In genomic region chr1:63317814-63318156, GRCh38 we compare ENCODE assay signal across 8 cellular contexts. TPM values are rescaled to one million over a fixed set of nuclear protein-coding genes. Genes with fewer than 3 reads are reported as not detected.
DNase-seq lines count a peak whose midpoint lies in the region; ATAC-seq and TF ChIP-seq lines count a peak whose summit lies in the region.

No MANE protein-coding gene starts in this region.

- dilution Hi-C loops in IMR-90 (cut with HindIII; ENCODE audit: low sequenced_read_pairs, unreplicated experiment): no loop called here

- H2BK120ac ChIP-seq in IMR-90 (ENCODE audit: low read depth, low read length): no peak overlapping the region

- H4K20me1 ChIP-seq in IMR-90 (ENCODE audit: insufficient read depth, low read length): 0 out of 2 replicates have a peak, but pooled peaks cover 5% of the 10 kb centered on the region

- no peak overlapping the region for H2AFZ ChIP-seq in IMR-90 (replicated peaks; ENCODE audit: low read length, poor library complexity)

- H3K14ac ChIP-seq in IMR-90 (replicated peaks; ENCODE audit: low read depth, low read length): no peak overlapping the region

- H3K4me3 ChIP-seq in CD8-positive, alpha-beta memory T cell (ENCODE audit: low read length): no peak overlapping the region
- 0 out of 2 replicates have a peak overlapping the region, but pooled peaks have one; percentile 21 for H3K4me3 ChIP-seq in IMR-90 (ENCODE audit: insufficient read depth, low read depth, low read length)

- no peak overlapping the region for H2AK5ac ChIP-seq in IMR-90 (ENCODE audit: low read depth, low read length)

- H3K4ac ChIP-seq in IMR-90 (ENCODE audit: low read depth, low read length): no peak overlapping the region

- no peaks in the 10 kb centered on the region for H3K36me3 ChIP-seq in CD8-positive, alpha-beta memory T cell (ENCODE audit: insufficient read depth, low read length)
- no peaks in the 10 kb centered on the region for H3K36me3 ChIP-seq in IMR-90 (ENCODE audit: control insufficient read depth, insufficient read depth, low read length)

- H2BK15ac ChIP-seq in IMR-90 (ENCODE audit: low read depth, low read length): no peak overlapping the region

- peak overlapping the region; percentile 50 to 80 (median 61) for H3K4me3 Mint-ChIP-seq in CD8-positive, alpha-beta memory T cell
- H3K4me3 Mint-ChIP-seq in brain (peak overlapping the region; percentile 81 to 84 (median 83)), neural crest cell (peak overlapping the region; percentile 72)

- H4K8ac ChIP-seq in IMR-90 (ENCODE audit: low read depth in 2 of 2, low read length in 2 of 2): no peak overlapping the region

- TF ChIP-seq POLR2A in IMR-90 (IDR thresholded peaks at IDR 0.05; ENCODE audit: low read depth, low read length) (no peak), GM18505 (IDR thresholded peaks at IDR 0.05; ENCODE audit: borderline replicate concordance, extremely low read depth, insufficient read depth, insufficient read length) (no peak)

- H2AK9ac ChIP-seq in IMR-90 (replicated peaks; ENCODE audit: low read depth, low read length, poor library complexity): no peak overlapping the region

- no peak for ATAC-seq in IMR-90 (ENCODE audit: low read depth)
- ATAC-seq in left colon: no peak
- ATAC-seq in GM18505 (IDR thresholded peaks at IDR 0.05; ENCODE audit: unreplicated experiment): no peak

- H3K9me1 ChIP-seq in IMR-90 (ENCODE audit: insufficient read depth, low read length): no peaks in the 10 kb centered on the region

- in situ Hi-C loops in IMR-90 (cut with MboI; ENCODE audit: low sequenced_read_pairs): loop anchor here (25.0 kb wide), 1 partner anchor 945 kb away; no protein-coding TSS in a partner anchor

- peaks cover 31 to 38% (median 35%) of the 10 kb centered on the region in 3 donors for H3K4me1 Mint-ChIP-seq in CD8-positive, alpha-beta memory T cell
- peaks cover 38% of the 10 kb centered on the region for H3K4me1 Mint-ChIP-seq in brain
- H3K4me1 Mint-ChIP-seq in neural crest cell: peaks cover 50% of the 10 kb centered on the region

- peaks cover 74% of the 10 kb centered on the region in 2 donors for H3K27me3 Mint-ChIP-seq in CD8-positive, alpha-beta memory T cell
- H3K27me3 Mint-ChIP-seq in brain: peaks cover 97% of the 10 kb centered on the region
- H3K27me3 Mint-ChIP-seq in neural crest cell (ENCODE audit: low read depth): peaks cover 87% of the 10 kb centered on the region

- no peak overlapping the region for H3K27ac ChIP-seq in CD8-positive, alpha-beta memory T cell (ENCODE audit: low read depth, low read length)
- no peak overlapping the region for H3K27ac ChIP-seq in IMR-90 (ENCODE audit: insufficient read depth, low read length)

- POLR2A ChIA-PET in CD8-positive, alpha-beta memory T cell (lab: Charles Lee): no interaction called here
- POLR2A ChIA-PET in IMR-90 (lab: Charles Lee; ENCODE audit: unreplicated experiment): no interaction called here

- no peak overlapping the region for H3K9ac ChIP-seq in IMR-90 (ENCODE audit: low read depth, low read length)

- no peak overlapping the region for H4K5ac ChIP-seq in IMR-90 (ENCODE audit: low read depth, low read length)

- H3K56ac ChIP-seq in IMR-90 (ENCODE audit: extremely low read depth, insufficient read depth, low read length): no peak overlapping the region

- H3K27ac Mint-ChIP-seq in CD8-positive, alpha-beta memory T cell: peak overlapping the region in 2 of 8 donors; percentile 75 to 79
- no peak overlapping the region for H3K27ac Mint-ChIP-seq in brain
- H3K27ac Mint-ChIP-seq in neural crest cell (ENCODE audit: unreplicated experiment): no peak overlapping the region

- peaks cover 8% of the 10 kb centered on the region for H3K4me1 ChIP-seq in CD8-positive, alpha-beta memory T cell (ENCODE audit: insufficient read depth, low read length)
- no peaks in the 10 kb centered on the region for H3K4me1 ChIP-seq in IMR-90 (ENCODE audit: control insufficient read depth, insufficient read depth, low read length)

- no peak overlapping the region for H2BK20ac ChIP-seq in IMR-90 (ENCODE audit: low read depth, low read length)

- no peak for TF ChIP-seq RAD21 in IMR-90 (IDR thresholded peaks at IDR 0.05; ENCODE audit: low read length)

- H3K36me3 Mint-ChIP-seq in CD8-positive, alpha-beta memory T cell: peaks cover 2 to 24% (median 2%) of the 10 kb centered on the region in 3 donors
- H3K36me3 Mint-ChIP-seq in brain (no peaks in the 10 kb centered on the region), neural crest cell (ENCODE audit: low read depth) (peaks cover 4% of the 10 kb centered on the region)

- DNase-seq in CD8-positive, alpha-beta memory T cell: no peak
- DNase-seq in IMR-90 (no peak), neural crest cell (ENCODE audit: low read depth, low spot score) (no peak), left colon (no peak), ecto neural progenitor cell (ENCODE audit: low spot score) (no peak), NCI-H69 (lab: John Stamatoyannopoulos, UW) (no peak)

- no peak overlapping the region for H3K18ac ChIP-seq in IMR-90 (ENCODE audit: low read depth, low read length)

- H3K79me1 ChIP-seq in IMR-90 (ENCODE audit: low read depth in 1 of 2, low read length in 2 of 2): no peaks in the 10 kb centered on the region

- 11% methylated on average over 7 of the region's 14 CpGs; no CpG with 5 or more reads in 1 of the 2 experiments for WGBS in IMR-90 (ENCODE audit: extremely low coverage in 2 of 2, insufficient read length in 1 of 2), 2 experiments

- CTCF ChIA-PET in CD8-positive, alpha-beta memory T cell (lab: Charles Lee): no interaction called here
- CTCF ChIA-PET in IMR-90 (lab: Yijun Ruan, JAX): no interaction called here

- peaks cover 22 to 42% (median 38%) of the 10 kb centered on the region in 5 donors for H3K9me3 Mint-ChIP-seq in CD8-positive, alpha-beta memory T cell
- H3K9me3 Mint-ChIP-seq in brain (peaks cover 0 to 26% (median 19%) of the 10 kb centered on the region in 5 experiments), neural crest cell (no peaks in the 10 kb centered on the region)

- H2BK5ac ChIP-seq in IMR-90 (ENCODE audit: low read depth, low read length, poor library complexity, severe bottlenecking): no peak overlapping the region

- TF ChIP-seq CTCF in IMR-90 (conservative IDR thresholded peaks at IDR 0.05; ENCODE audit: low read depth, low read length): no peak
- no peak for TF ChIP-seq CTCF in brain (conservative IDR thresholded peaks at IDR 0.05)
- TF ChIP-seq CTCF in neural crest cell (conservative IDR thresholded peaks at IDR 0.05): no peak

- H3K4me2 ChIP-seq in IMR-90 (ENCODE audit: low read depth, low read length): peak overlapping the region; percentile 70; the same call in 1 of the 2 replicates

- no peak overlapping the region for H3K23ac ChIP-seq in IMR-90 (ENCODE audit: low read depth, low read length)

- no peak overlapping the region for H4K91ac ChIP-seq in IMR-90 (ENCODE audit: insufficient read depth, low read depth, low read length)

- H3K27me3 ChIP-seq in CD8-positive, alpha-beta memory T cell (ENCODE audit: insufficient read depth, low read length, poor library complexity, severe bottlenecking): peaks cover 64% of the 10 kb centered on the region
- H3K27me3 ChIP-seq in IMR-90 (ENCODE audit: control insufficient read depth, insufficient read depth, low read length): peaks cover 77% of the 10 kb centered on the region

- H3K9me3 ChIP-seq in CD8-positive, alpha-beta memory T cell (ENCODE audit: low read length): no peaks in the 10 kb centered on the region
- H3K9me3 ChIP-seq in IMR-90 (ENCODE audit: control insufficient read depth, insufficient read depth, low read length): peaks cover 28% of the 10 kb centered on the region

- intact Hi-C loops in IMR-90 (cut with micrococcal nuclease) (loop anchor here (1.0 kb wide), 1 partner anchor 124 kb away; no protein-coding TSS in a partner anchor), left colon (cut with DNase I, micrococcal nuclease) (no loop called here)

- BruUV-seq in IMR-90 (replicated peaks; lab: Mats Ljungman, UMichigan): no TSS peak

TF ChIP-seq in IMR-90, 13 proteins besides CTCF, POLR2A, EP300 and RAD21 (continues in another document):
- TF ChIP-seq MXI1 (IDR thresholded peaks at IDR 0.05; ENCODE audit: borderline replicate concordance, low read depth, low read length): no peak
- no peak for TF ChIP-seq FOS (IDR thresholded peaks at IDR 0.05; ENCODE audit: low read depth, low read length)
- TF ChIP-seq ELK1 (IDR thresholded peaks at IDR 0.05; ENCODE audit: borderline replicate concordance, low read depth, low read length): no peak
- no peak for TF ChIP-seq NFE2L2 (IDR thresholded peaks at IDR 0.05; ENCODE audit: low read depth, low read length)

RNA-seq across cellular contexts. Expression of gene FOXD3, which starts 4.6 kb away (rescaled TPM):
- not detected for total RNA-seq in CD8-positive, alpha-beta memory T cell
- polyA plus RNA-seq in CD8-positive, alpha-beta memory T cell: not detected
- total RNA-seq in IMR-90 (2012; rRNA removed) (not detected in 2 replicates), neural crest cell (42.5 and 46.9 TPM in 2 replicates), left colon (under 1 TPM; 0.27 to 0.75 TPM)
- polyA plus RNA-seq in IMR-90 (2012; rRNA removed) (not detected in 2 replicates), brain (ENCODE audit: insufficient read depth, low read depth, low replicate concordance) (1.7 TPM)
- not detected in 2 replicates for polyA plus RNA-seq in IMR-90 (2012; cell fraction: cytosol; rRNA removed)
- not detected in 2 replicates for polyA plus RNA-seq in IMR-90 (2012; cell fraction: nucleus; rRNA removed; ENCODE audit: low replicate concordance)

RNA-seq across cellular contexts. Expression of gene ALG6, which starts 49.6 kb away (rescaled TPM):
- 10 to 100 TPM; 21.2 to 24.6 TPM for total RNA-seq in CD8-positive, alpha-beta memory T cell
- 25.6 TPM for polyA plus RNA-seq in CD8-positive, alpha-beta memory T cell
- total RNA-seq in IMR-90 (2012; rRNA removed): 4.8 and 12.2 TPM in 2 replicates
- polyA plus RNA-seq in IMR-90 (2012; rRNA removed): 4.2 and 6.5 TPM in 2 replicates
- 0.68 and 0.77 TPM in 2 replicates for polyA plus RNA-seq in IMR-90 (2012; cell fraction: cytosol; rRNA removed)
- polyA plus RNA-seq in IMR-90 (2012; cell fraction: nucleus; rRNA removed; ENCODE audit: low replicate concordance): 0.74 and 11.6 TPM in 2 replicates
- 8.4 TPM for polyA plus RNA-seq in brain (ENCODE audit: insufficient read depth, low read depth, low replicate concordance)
- 26.0 and 26.9 TPM in 2 replicates for total RNA-seq in neural crest cell
- total RNA-seq in left colon: 10 to 100 TPM in 1 of 2 donors, 1 to 10 TPM in 1; 9.7 to 12.8 TPM

Comparison
In these comparisons a context has a peak if more than half of its experiments do, and no peak if none do; other contexts are left out.
1. RNA of gene FOXD3, which starts 4.6 kb away (total RNA-seq): 42.5 to 46.9 TPM in neural crest cell; 0.27 to 0.75 TPM in left colon, not detected in CD8-positive, alpha-beta memory T cell and not detected in IMR-90; every median in the first group is over 10 times any median in the second.
2. Peak in every context shown above with its lines, with median percentiles within 50 percentile points of each other: H3K4me3 Mint-ChIP-seq.